In the genomic region with DNA sequence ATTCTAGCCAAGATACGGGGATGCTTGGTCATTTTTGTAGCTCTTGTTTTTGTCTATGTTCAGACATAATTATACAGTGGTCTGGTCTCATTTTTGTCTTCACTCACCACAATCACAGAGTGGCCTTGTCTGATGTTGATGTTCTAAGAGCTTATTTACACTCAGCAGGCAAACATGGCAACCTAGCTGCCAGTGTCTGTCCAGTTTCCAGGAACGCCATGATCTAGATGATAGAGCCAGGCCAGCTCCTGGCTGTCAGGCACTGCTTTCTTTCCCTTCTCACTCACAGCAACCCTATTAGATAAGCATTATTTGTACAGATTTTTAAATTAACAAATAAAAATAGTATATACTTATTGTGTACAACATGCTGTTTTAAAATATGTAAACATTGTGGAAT, we compare ENCODE assay signal across 12 cellular contexts.
DNase-seq lines count a peak whose midpoint lies in the region; ATAC-seq and TF ChIP-seq lines count a peak whose summit lies in the region.
"Had no signal": no experiment of that assay in that cellular context is flagged by ENCODE, and none has a peak within 500 bp of the region (broad histone marks: within the 10 kb centered on the region; RNA-seq: fewer than 3 reads in every experiment).

No MANE protein-coding gene starts in this region.

- H3K4me1 Mint-ChIP-seq in GM23338 = no peaks in the 10 kb centered on the region
- H3K4me1 Mint-ChIP-seq in naive thymus-derived CD8-positive, alpha-beta T cell = no peaks in the 10 kb centered on the region
- H3K4me1 Mint-ChIP-seq: CD14-positive monocyte had no signal

- no peak for TF ChIP-seq CTCF in GM23338 (conservative IDR thresholded peaks at IDR 0.05; ENCODE audit: low read depth in 2 of 2)
- TF ChIP-seq CTCF in body of pancreas (IDR thresholded peaks at IDR 0.05) = no peak

- DNase-seq in DMS53 (lab: John Stamatoyannopoulos, UW) (peak; percentile 53), GM23338 (ENCODE audit: low spot score) (no peak), body of pancreas (peak in 3 of 4 donors; percentile 12 to 20 (median 15)), right cardiac atrium (peak in 1 of 3 donors; percentile 30), LoVo (ENCODE audit: low spot score) (no peak), GM19240 (ENCODE audit: insufficient read length, low spot score) (no peak)
- DNase-seq in naive thymus-derived CD8-positive, alpha-beta T cell = no peak
- no peak for DNase-seq in activated CD8-positive, alpha-beta memory T cell treated with anti-CD3 and anti-CD28 coated beads, Interleukin-2, amount 50 U/mL, for 4 hours
- DNase-seq: Caco-2; CD8-positive, alpha-beta T cell had no signal

- no peak overlapping the region for H3K4me3 Mint-ChIP-seq in GM23338
- no peak overlapping the region for H3K4me3 Mint-ChIP-seq in naive thymus-derived CD8-positive, alpha-beta T cell
- H3K4me3 Mint-ChIP-seq: CD14-positive monocyte; CD8-positive, alpha-beta T cell had no signal

- peaks cover 9% of the 10 kb centered on the region; the same call in 2 of the 3 replicates for H3K9me3 Mint-ChIP-seq in GM23338
- H3K9me3 Mint-ChIP-seq in naive thymus-derived CD8-positive, alpha-beta T cell = peaks cover 0 to 26% (median 7%) of the 10 kb centered on the region in 9 donors

- WGBS in body of pancreas, 2 donors = 61 to 74% methylated on average over 2 of the region's 2 CpGs
- 64% methylated on average over 2 of the region's 2 CpGs for WGBS in right cardiac atrium

- no peaks in the 10 kb centered on the region for H3K9me2 ChIP-seq in GM23338 (ENCODE audit: insufficient read depth)

- intact Hi-C loops in body of pancreas (cut with DNase I) (no loop called here), right cardiac atrium (cut with DNase I) (no loop called here)

- H3K9me3 ChIP-seq in body of pancreas (no peaks in the 10 kb centered on the region), right cardiac atrium (ENCODE audit: control insufficient read depth, low read length) (no peaks in the 10 kb centered on the region)
- H3K9me3 ChIP-seq: Caco-2 had no signal

- no peak overlapping the region for H3K4me2 ChIP-seq in GM23338

- no peaks in the 10 kb centered on the region for H3K36me3 Mint-ChIP-seq in GM23338 (ENCODE audit: low read depth)
- peaks cover 0 to 8% (median 7%) of the 10 kb centered on the region in 3 donors for H3K36me3 Mint-ChIP-seq in naive thymus-derived CD8-positive, alpha-beta T cell
- H3K36me3 Mint-ChIP-seq: CD14-positive monocyte; CD8-positive, alpha-beta T cell had no signal

- H3F3A ChIP-seq in GM23338 (replicated peaks; ENCODE audit: low read depth) = no peaks in the 10 kb centered on the region

- H3K79me2 ChIP-seq in GM23338 (replicated peaks; ENCODE audit: insufficient read depth) = no peaks in the 10 kb centered on the region

- no peak for TF ChIP-seq POLR2A in body of pancreas (IDR thresholded peaks at IDR 0.05)

- peaks cover 3% of the 10 kb centered on the region for H3K27me3 Mint-ChIP-seq in GM23338 (ENCODE audit: insufficient read depth, low read depth, poor library complexity)
- H3K27me3 Mint-ChIP-seq in naive thymus-derived CD8-positive, alpha-beta T cell = peaks cover 9 to 23% (median 20%) of the 10 kb centered on the region in 5 donors

- ATAC-seq in GM23338 = no peak
- no peak for ATAC-seq in body of pancreas
- peak; percentile 41 to 89 for ATAC-seq in right cardiac atrium
- no peak for ATAC-seq in naive thymus-derived CD8-positive, alpha-beta T cell
- ATAC-seq: CD8-positive, alpha-beta T cell had no signal

- H3K36me3 ChIP-seq in GM23338 (ENCODE audit: insufficient read depth) = no peaks in the 10 kb centered on the region
- H3K36me3 ChIP-seq in body of pancreas (replicated peaks in 1 of 2; ENCODE audit: insufficient read depth in 1 of 2, low read depth in 2 of 2) = no peaks in the 10 kb centered on the region

- H3K27ac Mint-ChIP-seq in GM23338 = no peak overlapping the region
- peak overlapping the region in 1 of 10 donors; percentile 20 for H3K27ac Mint-ChIP-seq in naive thymus-derived CD8-positive, alpha-beta T cell
- H3K27ac Mint-ChIP-seq: CD14-positive monocyte; CD8-positive, alpha-beta T cell had no signal

- H2AFZ ChIP-seq in GM23338 = peak overlapping the region; percentile 72; the same call in 1 of the 2 replicates

- POLR2A ChIA-PET in naive thymus-derived CD8-positive, alpha-beta T cell (lab: Charles Lee) = no interaction called here

- H3K4me1 ChIP-seq in GM23338 (ENCODE audit: insufficient read depth) (no peaks in the 10 kb centered on the region), body of pancreas (no peaks in the 10 kb centered on the region), right cardiac atrium (ENCODE audit: control insufficient read depth, insufficient read depth, low read length) (no peaks in the 10 kb centered on the region)
- H3K4me1 ChIP-seq: Caco-2 had no signal

- H3K4me3 ChIP-seq in GM23338 (no peak overlapping the region), body of pancreas (no peak overlapping the region), right cardiac atrium (ENCODE audit: low read length) (no peak overlapping the region)

- H4K20me1 ChIP-seq in GM23338 (replicated peaks; ENCODE audit: insufficient read depth) = no peaks in the 10 kb centered on the region

- no peak overlapping the region for H3K27ac ChIP-seq in GM23338 (ENCODE audit: low read depth)
- no peak overlapping the region for H3K27ac ChIP-seq in body of pancreas
- no peak overlapping the region for H3K27ac ChIP-seq in right cardiac atrium (ENCODE audit: low read length)
- H3K27ac ChIP-seq: HL-60 had no signal

- no peaks in the 10 kb centered on the region for H3K27me3 ChIP-seq in GM23338 (ENCODE audit: insufficient read depth)
- no peaks in the 10 kb centered on the region for H3K27me3 ChIP-seq in body of pancreas
- H3K27me3 ChIP-seq in right cardiac atrium (ENCODE audit: control insufficient read depth, insufficient read depth) = no peaks in the 10 kb centered on the region

TF ChIP-seq in GM23338, 12 proteins besides CTCF, POLR2A, EP300 and RAD21 (continues in another document):
- TF ChIP-seq POLR2AphosphoS5 (IDR thresholded peaks at IDR 0.05; ENCODE audit: low read depth) (no peak), EZH2phosphoT487 (IDR thresholded peaks at IDR 0.05; ENCODE audit: unreplicated experiment) (no peak), STAT1 (IDR thresholded peaks at IDR 0.05; ENCODE audit: unreplicated experiment) (no peak), ZNF331 (CRISPR knock-in tag; IDR thresholded peaks at IDR 0.05; ENCODE audit: low read depth) (no peak), JUNB (IDR thresholded peaks at IDR 0.05; ENCODE audit: unreplicated experiment) (no peak)
- TF ChIP-seq, protein P1, sequence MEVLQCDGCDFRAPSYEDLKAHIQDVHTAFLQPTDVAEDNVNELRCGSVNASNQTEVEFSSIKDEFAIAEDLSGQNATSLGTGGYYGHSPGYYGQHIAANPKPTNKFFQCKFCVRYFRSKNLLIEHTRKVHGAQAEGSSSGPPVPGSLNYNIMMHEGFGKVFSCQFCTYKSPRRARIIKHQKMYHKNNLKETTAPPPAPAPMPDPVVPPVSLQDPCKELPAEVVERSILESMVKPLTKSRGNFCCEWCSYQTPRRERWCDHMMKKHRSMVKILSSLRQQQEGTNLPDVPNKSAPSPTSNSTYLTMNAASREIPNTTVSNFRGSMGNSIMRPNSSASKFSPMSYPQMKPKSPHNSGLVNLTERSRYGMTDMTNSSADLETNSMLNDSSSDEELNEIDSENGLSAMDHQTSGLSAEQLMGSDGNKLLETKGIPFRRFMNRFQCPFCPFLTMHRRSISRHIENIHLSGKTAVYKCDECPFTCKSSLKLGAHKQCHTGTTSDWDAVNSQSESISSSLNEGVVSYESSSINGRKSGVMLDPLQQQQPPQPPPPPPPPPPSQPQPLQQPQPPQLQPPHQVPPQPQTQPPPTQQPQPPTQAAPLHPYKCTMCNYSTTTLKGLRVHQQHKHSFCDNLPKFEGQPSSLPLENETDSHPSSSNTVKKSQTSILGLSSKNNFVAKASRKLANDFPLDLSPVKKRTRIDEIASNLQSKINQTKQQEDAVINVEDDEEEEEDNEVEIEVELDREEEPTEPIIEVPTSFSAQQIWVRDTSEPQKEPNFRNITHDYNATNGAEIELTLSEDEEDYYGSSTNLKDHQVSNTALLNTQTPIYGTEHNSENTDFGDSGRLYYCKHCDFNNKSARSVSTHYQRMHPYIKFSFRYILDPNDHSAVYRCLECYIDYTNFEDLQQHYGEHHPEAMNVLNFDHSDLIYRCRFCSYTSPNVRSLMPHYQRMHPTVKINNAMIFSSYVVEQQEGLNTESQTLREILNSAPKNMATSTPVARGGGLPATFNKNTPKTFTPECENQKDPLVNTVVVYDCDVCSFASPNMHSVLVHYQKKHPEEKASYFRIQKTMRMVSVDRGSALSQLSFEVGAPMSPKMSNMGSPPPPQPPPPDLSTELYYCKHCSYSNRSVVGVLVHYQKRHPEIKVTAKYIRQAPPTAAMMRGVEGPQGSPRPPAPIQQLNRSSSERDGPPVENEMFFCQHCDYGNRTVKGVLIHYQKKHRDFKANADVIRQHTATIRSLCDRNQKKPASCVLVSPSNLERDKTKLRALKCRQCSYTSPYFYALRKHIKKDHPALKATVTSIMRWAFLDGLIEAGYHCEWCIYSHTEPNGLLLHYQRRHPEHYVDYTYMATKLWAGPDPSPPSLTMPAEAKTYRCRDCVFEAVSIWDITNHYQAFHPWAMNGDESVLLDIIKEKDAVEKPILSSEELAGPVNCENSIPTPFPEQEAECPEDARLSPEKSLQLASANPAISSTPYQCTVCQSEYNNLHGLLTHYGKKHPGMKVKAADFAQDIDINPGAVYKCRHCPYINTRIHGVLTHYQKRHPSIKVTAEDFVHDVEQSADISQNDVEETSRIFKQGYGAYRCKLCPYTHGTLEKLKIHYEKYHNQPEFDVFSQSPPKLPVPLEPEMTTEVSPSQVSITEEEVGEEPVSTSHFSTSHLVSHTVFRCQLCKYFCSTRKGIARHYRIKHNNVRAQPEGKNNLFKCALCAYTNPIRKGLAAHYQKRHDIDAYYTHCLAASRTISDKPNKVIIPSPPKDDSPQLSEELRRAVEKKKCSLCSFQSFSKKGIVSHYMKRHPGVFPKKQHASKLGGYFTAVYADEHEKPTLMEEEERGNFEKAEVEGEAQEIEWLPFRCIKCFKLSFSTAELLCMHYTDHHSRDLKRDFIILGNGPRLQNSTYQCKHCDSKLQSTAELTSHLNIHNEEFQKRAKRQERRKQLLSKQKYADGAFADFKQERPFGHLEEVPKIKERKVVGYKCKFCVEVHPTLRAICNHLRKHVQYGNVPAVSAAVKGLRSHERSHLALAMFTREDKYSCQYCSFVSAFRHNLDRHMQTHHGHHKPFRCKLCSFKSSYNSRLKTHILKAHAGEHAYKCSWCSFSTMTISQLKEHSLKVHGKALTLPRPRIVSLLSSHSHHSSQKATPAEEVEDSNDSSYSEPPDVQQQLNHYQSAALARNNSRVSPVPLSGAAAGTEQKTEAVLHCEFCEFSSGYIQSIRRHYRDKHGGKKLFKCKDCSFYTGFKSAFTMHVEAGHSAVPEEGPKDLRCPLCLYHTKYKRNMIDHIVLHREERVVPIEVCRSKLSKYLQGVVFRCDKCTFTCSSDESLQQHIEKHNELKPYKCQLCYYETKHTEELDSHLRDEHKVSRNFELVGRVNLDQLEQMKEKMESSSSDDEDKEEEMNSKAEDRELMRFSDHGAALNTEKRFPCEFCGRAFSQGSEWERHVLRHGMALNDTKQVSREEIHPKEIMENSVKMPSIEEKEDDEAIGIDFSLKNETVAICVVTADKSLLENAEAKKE (CRISPR knock-in tag; IDR thresholded peaks at IDR 0.05) = no peak

Comparison
In these comparisons a context has a peak if more than half of its experiments do, and no peak if none do; other contexts are left out.
1. DNase-seq: peak in DMS53 (single experiment) and body of pancreas (3 of 4); none in GM23338 (single experiment), LoVo (single experiment), naive thymus-derived CD8-positive, alpha-beta T cell (0 of 10), GM19240 (single experiment) and activated CD8-positive, alpha-beta memory T cell treated with anti-CD3 and anti-CD28 coated beads, Interleukin-2, amount 50 U/mL, for 4 hours (single experiment).
2. ATAC-seq: peak in right cardiac atrium (2 of 2); none in GM23338 (single experiment), body of pancreas (single experiment) and naive thymus-derived CD8-positive, alpha-beta T cell (0 of 2).